In the genomic region with DNA sequence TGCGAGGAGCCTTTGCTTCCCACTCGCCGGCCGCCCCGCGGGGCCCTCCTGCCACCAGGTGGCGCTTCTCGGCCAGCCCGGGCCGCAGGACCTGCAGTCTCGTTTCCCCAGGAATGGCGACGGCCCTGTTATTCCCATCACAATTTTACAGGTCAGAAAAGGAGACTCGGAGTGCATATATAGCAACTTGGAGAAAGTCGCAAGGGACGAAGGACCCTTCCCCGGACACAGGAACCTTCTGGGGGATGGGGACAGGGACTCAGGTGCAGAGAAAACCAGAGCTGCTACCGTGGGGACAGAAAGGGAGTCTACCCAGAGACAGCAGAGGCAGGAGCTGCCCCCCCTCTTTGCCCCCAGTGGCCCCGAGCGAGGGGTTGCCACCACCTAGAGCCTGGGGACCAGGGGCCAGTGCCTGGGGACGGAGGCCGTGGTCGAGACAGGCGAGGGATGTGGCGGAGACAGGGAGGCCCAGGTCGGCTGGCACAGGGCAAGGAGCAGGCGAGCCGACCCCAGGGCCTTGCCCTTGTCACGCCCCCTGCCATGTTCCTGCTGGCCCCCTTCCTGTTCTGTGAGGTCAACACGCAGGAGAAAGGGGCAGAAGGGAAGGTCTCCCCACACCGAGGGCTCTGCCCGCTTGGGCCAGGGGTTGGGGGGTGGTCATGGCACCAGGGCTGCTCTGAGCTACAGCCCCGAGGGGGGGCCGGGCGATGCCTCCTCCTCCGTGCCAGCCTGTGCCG, we compare ENCODE assay signal across 1 cellular context.
TF ChIP-seq lines count a peak whose summit lies in the region.

No MANE protein-coding gene starts in this region.

TF ChIP-seq in HepG2, 621 proteins besides CTCF, POLR2A, EP300 and RAD21 (continued from another document and continues in another):
- TF ChIP-seq, protein P1, sequence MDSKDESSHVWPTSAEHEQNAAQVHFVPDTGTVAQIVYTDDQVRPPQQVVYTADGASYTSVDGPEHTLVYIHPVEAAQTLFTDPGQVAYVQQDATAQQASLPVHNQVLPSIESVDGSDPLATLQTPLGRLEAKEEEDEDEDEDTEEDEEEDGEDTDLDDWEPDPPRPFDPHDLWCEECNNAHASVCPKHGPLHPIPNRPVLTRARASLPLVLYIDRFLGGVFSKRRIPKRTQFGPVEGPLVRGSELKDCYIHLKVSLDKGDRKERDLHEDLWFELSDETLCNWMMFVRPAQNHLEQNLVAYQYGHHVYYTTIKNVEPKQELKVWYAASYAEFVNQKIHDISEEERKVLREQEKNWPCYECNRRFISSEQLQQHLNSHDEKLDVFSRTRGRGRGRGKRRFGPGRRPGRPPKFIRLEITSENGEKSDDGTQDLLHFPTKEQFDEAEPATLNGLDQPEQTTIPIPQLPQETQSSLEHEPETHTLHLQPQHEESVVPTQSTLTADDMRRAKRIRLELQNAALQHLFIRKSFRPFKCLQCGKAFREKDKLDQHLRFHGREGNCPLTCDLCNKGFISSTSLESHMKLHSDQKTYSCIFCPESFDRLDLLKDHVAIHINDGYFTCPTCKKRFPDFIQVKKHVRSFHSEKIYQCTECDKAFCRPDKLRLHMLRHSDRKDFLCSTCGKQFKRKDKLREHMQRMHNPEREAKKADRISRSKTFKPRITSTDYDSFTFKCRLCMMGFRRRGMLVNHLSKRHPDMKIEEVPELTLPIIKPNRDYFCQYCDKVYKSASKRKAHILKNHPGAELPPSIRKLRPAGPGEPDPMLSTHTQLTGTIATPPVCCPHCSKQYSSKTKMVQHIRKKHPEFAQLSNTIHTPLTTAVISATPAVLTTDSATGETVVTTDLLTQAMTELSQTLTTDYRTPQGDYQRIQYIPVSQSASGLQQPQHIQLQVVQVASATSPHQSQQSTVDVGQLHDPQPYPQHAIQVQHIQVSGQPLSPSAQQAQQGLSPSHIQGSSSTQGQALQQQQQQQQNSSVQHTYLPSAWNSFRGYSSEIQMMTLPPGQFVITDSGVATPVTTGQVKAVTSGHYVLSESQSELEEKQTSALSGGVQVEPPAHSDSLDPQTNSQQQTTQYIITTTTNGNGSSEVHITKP (CRISPR knock-in tag; IDR thresholded peaks at IDR 0.05; ENCODE audit: low read depth): no peak
- TF ChIP-seq ZMAT3 (CRISPR knock-in tag; conservative IDR thresholded peaks at IDR 0.05) (no peak), POGZ (CRISPR knock-in tag; IDR thresholded peaks at IDR 0.05) (no peak), MLLT10 (CRISPR knock-in tag; IDR thresholded peaks at IDR 0.05) (no peak), ZSCAN22 (CRISPR knock-in tag; IDR thresholded peaks at IDR 0.05) (no peak), STAT5B (CRISPR knock-in tag; IDR thresholded peaks at IDR 0.05) (no peak), SIX4 (CRISPR knock-in tag; IDR thresholded peaks at IDR 0.05) (no peak), MED8 (CRISPR knock-in tag; IDR thresholded peaks at IDR 0.05; ENCODE audit: insufficient replicate concordance) (no peak), REPIN1 (CRISPR knock-in tag; IDR thresholded peaks at IDR 0.05; ENCODE audit: borderline replicate concordance, low read depth) (peak; percentile 68; the same call in 1 of the 2 replicates), MED1 (CRISPR knock-in tag; IDR thresholded peaks at IDR 0.05) (peak; percentile 91), TOE1 (CRISPR knock-in tag; IDR thresholded peaks at IDR 0.05) (no peak), PRPF4 (IDR thresholded peaks at IDR 0.05; ENCODE audit: low read depth, low read length, poor library complexity, severe bottlenecking) (no peak), MTF2 (CRISPR knock-in tag; IDR thresholded peaks at IDR 0.05; ENCODE audit: borderline replicate concordance) (no peak), ZNF558 (CRISPR knock-in tag; IDR thresholded peaks at IDR 0.05; ENCODE audit: borderline replicate concordance) (peak; percentile 52; the same call in 1 of the 2 replicates), ZNF33A (CRISPR knock-in tag; IDR thresholded peaks at IDR 0.05; ENCODE audit: borderline replicate concordance) (no peak), BCL6 (CRISPR knock-in tag; IDR thresholded peaks at IDR 0.05) (peak; percentile 40; the same call in 1 of the 2 replicates), GATA4 (IDR thresholded peaks at IDR 0.05; ENCODE audit: borderline replicate concordance, low read depth) (no peak), SIN3B (IDR thresholded peaks at IDR 0.05; ENCODE audit: low read length) (no peak), RFX5 (IDR thresholded peaks at IDR 0.05; ENCODE audit: low read depth, low read length) (no peak), HNRNPUL1 (IDR thresholded peaks at IDR 0.05; ENCODE audit: low read depth, low read length) (no peak), HOXA5 (CRISPR knock-in tag; IDR thresholded peaks at IDR 0.05) (no peak), FIP1L1 (IDR thresholded peaks at IDR 0.05; ENCODE audit: borderline replicate concordance, insufficient read depth, low read depth, low read length) (no peak), TEAD2 (CRISPR knock-in tag; IDR thresholded peaks at IDR 0.05) (no peak), ZNF749 (CRISPR knock-in tag; IDR thresholded peaks at IDR 0.05; ENCODE audit: borderline replicate concordance) (no peak), KMT2B (CRISPR knock-in tag; IDR thresholded peaks at IDR 0.05) (0 out of 2 replicates have a peak, but pooled peaks have one; percentile 17), ZNF138 (CRISPR knock-in tag; IDR thresholded peaks at IDR 0.05; ENCODE audit: low read depth) (no peak), ZNF431 (CRISPR knock-in tag; IDR thresholded peaks at IDR 0.05; ENCODE audit: borderline replicate concordance, low read depth) (no peak), ZNF33B (CRISPR knock-in tag; IDR thresholded peaks at IDR 0.05) (0 out of 2 replicates have a peak, but pooled peaks have one; percentile 28), TBP (CRISPR knock-in tag; IDR thresholded peaks at IDR 0.05) (no peak), SMARCC2 (IDR thresholded peaks at IDR 0.05) (no peak), ZNF430 (CRISPR knock-in tag; IDR thresholded peaks at IDR 0.05) (no peak; the same call in 1 of the 2 replicates), ETV5 (CRISPR knock-in tag; IDR thresholded peaks at IDR 0.05; ENCODE audit: borderline replicate concordance) (no peak), ZNF441 (CRISPR knock-in tag; IDR thresholded peaks at IDR 0.05; ENCODE audit: borderline replicate concordance) (no peak; the same call in 1 of the 2 replicates), ZNF772 (CRISPR knock-in tag; IDR thresholded peaks at IDR 0.05) (0 out of 2 replicates have a peak, but pooled peaks have one; percentile 40), POLR2AphosphoS2 (IDR thresholded peaks at IDR 0.05; ENCODE audit: low read depth, low read length) (no peak)
- TF ChIP-seq, protein P2, sequence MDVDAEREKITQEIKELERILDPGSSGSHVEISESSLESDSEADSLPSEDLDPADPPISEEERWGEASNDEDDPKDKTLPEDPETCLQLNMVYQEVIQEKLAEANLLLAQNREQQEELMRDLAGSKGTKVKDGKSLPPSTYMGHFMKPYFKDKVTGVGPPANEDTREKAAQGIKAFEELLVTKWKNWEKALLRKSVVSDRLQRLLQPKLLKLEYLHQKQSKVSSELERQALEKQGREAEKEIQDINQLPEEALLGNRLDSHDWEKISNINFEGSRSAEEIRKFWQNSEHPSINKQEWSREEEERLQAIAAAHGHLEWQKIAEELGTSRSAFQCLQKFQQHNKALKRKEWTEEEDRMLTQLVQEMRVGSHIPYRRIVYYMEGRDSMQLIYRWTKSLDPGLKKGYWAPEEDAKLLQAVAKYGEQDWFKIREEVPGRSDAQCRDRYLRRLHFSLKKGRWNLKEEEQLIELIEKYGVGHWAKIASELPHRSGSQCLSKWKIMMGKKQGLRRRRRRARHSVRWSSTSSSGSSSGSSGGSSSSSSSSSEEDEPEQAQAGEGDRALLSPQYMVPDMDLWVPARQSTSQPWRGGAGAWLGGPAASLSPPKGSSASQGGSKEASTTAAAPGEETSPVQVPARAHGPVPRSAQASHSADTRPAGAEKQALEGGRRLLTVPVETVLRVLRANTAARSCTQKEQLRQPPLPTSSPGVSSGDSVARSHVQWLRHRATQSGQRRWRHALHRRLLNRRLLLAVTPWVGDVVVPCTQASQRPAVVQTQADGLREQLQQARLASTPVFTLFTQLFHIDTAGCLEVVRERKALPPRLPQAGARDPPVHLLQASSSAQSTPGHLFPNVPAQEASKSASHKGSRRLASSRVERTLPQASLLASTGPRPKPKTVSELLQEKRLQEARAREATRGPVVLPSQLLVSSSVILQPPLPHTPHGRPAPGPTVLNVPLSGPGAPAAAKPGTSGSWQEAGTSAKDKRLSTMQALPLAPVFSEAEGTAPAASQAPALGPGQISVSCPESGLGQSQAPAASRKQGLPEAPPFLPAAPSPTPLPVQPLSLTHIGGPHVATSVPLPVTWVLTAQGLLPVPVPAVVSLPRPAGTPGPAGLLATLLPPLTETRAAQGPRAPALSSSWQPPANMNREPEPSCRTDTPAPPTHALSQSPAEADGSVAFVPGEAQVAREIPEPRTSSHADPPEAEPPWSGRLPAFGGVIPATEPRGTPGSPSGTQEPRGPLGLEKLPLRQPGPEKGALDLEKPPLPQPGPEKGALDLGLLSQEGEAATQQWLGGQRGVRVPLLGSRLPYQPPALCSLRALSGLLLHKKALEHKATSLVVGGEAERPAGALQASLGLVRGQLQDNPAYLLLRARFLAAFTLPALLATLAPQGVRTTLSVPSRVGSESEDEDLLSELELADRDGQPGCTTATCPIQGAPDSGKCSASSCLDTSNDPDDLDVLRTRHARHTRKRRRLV (CRISPR knock-in tag; IDR thresholded peaks at IDR 0.05): no peak
- TF ChIP-seq, protein P3, sequence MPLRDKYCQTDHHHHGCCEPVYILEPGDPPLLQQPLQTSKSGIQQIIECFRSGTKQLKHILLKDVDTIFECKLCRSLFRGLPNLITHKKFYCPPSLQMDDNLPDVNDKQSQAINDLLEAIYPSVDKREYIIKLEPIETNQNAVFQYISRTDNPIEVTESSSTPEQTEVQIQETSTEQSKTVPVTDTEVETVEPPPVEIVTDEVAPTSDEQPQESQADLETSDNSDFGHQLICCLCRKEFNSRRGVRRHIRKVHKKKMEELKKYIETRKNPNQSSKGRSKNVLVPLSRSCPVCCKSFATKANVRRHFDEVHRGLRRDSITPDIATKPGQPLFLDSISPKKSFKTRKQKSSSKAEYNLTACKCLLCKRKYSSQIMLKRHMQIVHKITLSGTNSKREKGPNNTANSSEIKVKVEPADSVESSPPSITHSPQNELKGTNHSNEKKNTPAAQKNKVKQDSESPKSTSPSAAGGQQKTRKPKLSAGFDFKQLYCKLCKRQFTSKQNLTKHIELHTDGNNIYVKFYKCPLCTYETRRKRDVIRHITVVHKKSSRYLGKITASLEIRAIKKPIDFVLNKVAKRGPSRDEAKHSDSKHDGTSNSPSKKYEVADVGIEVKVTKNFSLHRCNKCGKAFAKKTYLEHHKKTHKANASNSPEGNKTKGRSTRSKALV (CRISPR knock-in tag; IDR thresholded peaks at IDR 0.05): no peak
- TF ChIP-seq, protein P4, sequence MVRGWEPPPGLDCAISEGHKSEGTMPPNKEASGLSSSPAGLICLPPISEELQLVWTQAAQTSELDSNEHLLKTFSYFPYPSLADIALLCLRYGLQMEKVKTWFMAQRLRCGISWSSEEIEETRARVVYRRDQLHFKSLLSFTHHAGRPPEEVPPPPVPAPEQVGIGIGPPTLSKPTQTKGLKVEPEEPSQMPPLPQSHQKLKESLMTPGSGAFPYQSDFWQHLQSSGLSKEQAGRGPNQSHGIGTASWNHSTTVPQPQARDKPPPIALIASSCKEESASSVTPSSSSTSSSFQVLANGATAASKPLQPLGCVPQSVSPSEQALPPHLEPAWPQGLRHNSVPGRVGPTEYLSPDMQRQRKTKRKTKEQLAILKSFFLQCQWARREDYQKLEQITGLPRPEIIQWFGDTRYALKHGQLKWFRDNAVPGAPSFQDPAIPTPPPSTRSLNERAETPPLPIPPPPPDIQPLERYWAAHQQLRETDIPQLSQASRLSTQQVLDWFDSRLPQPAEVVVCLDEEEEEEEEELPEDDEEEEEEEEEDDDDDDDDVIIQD (CRISPR knock-in tag; IDR thresholded peaks at IDR 0.05; ENCODE audit: low read depth): no peak
- TF ChIP-seq, protein P5, sequence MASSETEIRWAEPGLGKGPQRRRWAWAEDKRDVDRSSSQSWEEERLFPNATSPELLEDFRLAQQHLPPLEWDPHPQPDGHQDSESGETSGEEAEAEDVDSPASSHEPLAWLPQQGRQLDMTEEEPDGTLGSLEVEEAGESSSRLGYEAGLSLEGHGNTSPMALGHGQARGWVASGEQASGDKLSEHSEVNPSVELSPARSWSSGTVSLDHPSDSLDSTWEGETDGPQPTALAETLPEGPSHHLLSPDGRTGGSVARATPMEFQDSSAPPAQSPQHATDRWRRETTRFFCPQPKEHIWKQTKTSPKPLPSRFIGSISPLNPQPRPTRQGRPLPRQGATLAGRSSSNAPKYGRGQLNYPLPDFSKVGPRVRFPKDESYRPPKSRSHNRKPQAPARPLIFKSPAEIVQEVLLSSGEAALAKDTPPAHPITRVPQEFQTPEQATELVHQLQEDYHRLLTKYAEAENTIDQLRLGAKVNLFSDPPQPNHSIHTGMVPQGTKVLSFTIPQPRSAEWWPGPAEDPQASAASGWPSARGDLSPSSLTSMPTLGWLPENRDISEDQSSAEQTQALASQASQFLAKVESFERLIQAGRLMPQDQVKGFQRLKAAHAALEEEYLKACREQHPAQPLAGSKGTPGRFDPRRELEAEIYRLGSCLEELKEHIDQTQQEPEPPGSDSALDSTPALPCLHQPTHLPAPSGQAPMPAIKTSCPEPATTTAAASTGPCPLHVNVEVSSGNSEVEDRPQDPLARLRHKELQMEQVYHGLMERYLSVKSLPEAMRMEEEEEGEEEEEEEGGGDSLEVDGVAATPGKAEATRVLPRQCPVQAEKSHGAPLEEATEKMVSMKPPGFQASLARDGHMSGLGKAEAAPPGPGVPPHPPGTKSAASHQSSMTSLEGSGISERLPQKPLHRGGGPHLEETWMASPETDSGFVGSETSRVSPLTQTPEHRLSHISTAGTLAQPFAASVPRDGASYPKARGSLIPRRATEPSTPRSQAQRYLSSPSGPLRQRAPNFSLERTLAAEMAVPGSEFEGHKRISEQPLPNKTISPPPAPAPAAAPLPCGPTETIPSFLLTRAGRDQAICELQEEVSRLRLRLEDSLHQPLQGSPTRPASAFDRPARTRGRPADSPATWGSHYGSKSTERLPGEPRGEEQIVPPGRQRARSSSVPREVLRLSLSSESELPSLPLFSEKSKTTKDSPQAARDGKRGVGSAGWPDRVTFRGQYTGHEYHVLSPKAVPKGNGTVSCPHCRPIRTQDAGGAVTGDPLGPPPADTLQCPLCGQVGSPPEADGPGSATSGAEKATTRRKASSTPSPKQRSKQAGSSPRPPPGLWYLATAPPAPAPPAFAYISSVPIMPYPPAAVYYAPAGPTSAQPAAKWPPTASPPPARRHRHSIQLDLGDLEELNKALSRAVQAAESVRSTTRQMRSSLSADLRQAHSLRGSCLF (CRISPR knock-in tag; IDR thresholded peaks at IDR 0.05; ENCODE audit: borderline replicate concordance): no peak
- TF ChIP-seq, protein P6, sequence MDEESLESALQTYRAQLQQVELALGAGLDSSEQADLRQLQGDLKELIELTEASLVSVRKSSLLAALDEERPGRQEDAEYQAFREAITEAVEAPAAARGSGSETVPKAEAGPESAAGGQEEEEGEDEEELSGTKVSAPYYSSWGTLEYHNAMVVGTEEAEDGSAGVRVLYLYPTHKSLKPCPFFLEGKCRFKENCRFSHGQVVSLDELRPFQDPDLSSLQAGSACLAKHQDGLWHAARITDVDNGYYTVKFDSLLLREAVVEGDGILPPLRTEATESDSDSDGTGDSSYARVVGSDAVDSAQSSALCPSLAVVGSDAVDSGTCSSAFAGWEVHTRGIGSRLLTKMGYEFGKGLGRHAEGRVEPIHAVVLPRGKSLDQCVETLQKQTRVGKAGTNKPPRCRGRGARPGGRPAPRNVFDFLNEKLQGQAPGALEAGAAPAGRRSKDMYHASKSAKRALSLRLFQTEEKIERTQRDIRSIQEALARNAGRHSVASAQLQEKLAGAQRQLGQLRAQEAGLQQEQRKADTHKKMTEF (CRISPR knock-in tag; IDR thresholded peaks at IDR 0.05): 0 out of 2 replicates have a peak, but pooled peaks have one; percentile 22
- TF ChIP-seq, protein P7, sequence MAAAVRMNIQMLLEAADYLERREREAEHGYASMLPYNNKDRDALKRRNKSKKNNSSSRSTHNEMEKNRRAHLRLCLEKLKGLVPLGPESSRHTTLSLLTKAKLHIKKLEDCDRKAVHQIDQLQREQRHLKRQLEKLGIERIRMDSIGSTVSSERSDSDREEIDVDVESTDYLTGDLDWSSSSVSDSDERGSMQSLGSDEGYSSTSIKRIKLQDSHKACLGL (CRISPR knock-in tag; IDR thresholded peaks at IDR 0.05): peak; percentile 24; the same call in 1 of the 2 replicates
